Comparison of ENCODE assay signal across 8 cellular contexts in the genomic region with DNA sequence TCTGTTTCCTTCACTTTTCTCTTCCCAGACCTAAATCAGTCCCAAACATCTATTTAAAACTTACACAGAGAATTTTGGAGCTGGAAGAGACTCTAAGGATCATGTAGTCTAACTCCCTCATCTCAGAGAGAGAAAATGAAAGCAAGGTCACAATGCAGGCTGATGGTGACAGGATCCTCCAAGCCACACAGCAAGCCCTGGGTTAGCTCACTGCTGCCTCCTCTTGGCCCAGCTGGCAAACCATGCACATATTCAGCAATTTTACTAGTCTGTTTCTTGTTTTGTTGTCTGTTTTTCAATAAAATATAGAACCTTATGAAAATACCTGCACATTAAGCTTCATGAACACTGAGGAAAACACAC. TPM values are rescaled to one million over a fixed set of nuclear protein-coding genes. Genes with fewer than 3 reads are reported as not detected.
DNase-seq lines count a peak whose midpoint lies in the region; ATAC-seq and FAIRE-seq lines count a peak whose summit lies in the region.

No MANE protein-coding gene starts in this region.

- in situ Hi-C loops in SK-MEL-5 (cut with HindIII; ENCODE audit: low pct_unique_long_range_greater_than_20kb, low sequenced_read_pairs), result no loop called here

- ATAC-seq in Right ventricle myocardium inferior (no peak), HG03039 (IDR thresholded peaks at IDR 0.05; ENCODE audit: unreplicated experiment) (peak; percentile 45)

- intact Hi-C loops in Right ventricle myocardium inferior (cut with DNase I) (no loop called here), cardiac septum (cut with DNase I) (no loop called here)

- DNase-seq in Right ventricle myocardium inferior (ENCODE audit: missing footprints) (peak; percentile 76), cardiac septum (ENCODE audit: low spot score) (no peak), SK-MEL-5 (ENCODE audit: low read depth, low spot score) (peak; percentile 79), kidney tubule cell (ENCODE audit: low spot score) (peak; percentile 28), frontal cortex (ENCODE audit: low spot score in 2 of 2) (no peak)
- peak; percentile 52 to 72 (median 66) for DNase-seq in activated naive CD4-positive, alpha-beta T cell (lab: John Stamatoyannopoulos, UW)
- peak; percentile 53 to 71 for DNase-seq in stimulated activated CD8-positive, alpha-beta memory T cell treated with anti-CD3 and anti-CD28 coated beads, Interleukin-4, amount 100 ng/mL, for 1 hour (ENCODE audit: low read depth in 2 of 2, low spot score in 1 of 2)

- FAIRE-seq in frontal cortex (lab: Jason Lieb, UNC), result no peak

RNA-seq across cellular contexts. Expression of gene LY9, which starts 27.7 kb away (rescaled TPM):
- total RNA-seq in Right ventricle myocardium inferior (not detected), cardiac septum (0.16 TPM), frontal cortex (not detected)
- total RNA-seq in SK-MEL-5 (2014; rRNA removed; shearing (Covaris generic)), result not detected in 2 replicates
- not detected in 2 replicates for polyA plus RNA-seq in SK-MEL-5 (2015; cell fraction: cytosol; rRNA removed)
- polyA plus RNA-seq in SK-MEL-5 (2015; cell fraction: nucleus; rRNA removed), result not detected in 2 replicates

RNA-seq across cellular contexts. Expression of gene SLAMF7, which starts 29.2 kb away (rescaled TPM):
- total RNA-seq in Right ventricle myocardium inferior (0.46 TPM), cardiac septum (1.2 TPM), frontal cortex (not detected)
- 7.9 TPM in 2 replicates for total RNA-seq in SK-MEL-5 (2014; rRNA removed; shearing (Covaris generic))
- polyA plus RNA-seq in SK-MEL-5 (2015; cell fraction: cytosol; rRNA removed), result 7.4 and 8.0 TPM in 2 replicates
- 5.5 and 6.7 TPM in 2 replicates for polyA plus RNA-seq in SK-MEL-5 (2015; cell fraction: nucleus; rRNA removed)

RNA-seq across cellular contexts. Expression of gene CD48, which starts 56.7 kb away (rescaled TPM):
- total RNA-seq in Right ventricle myocardium inferior (2.0 TPM), cardiac septum (1.00 TPM), frontal cortex (0.82 TPM)
- total RNA-seq in SK-MEL-5 (2014; rRNA removed; shearing (Covaris generic)), result not detected in 2 replicates
- polyA plus RNA-seq in SK-MEL-5 (2015; cell fraction: cytosol; rRNA removed), result not detected in 2 replicates
- not detected in 2 replicates for polyA plus RNA-seq in SK-MEL-5 (2015; cell fraction: nucleus; rRNA removed)

Comparison
In these comparisons a context has a peak if more than half of its experiments do, and no peak if none do; other contexts are left out.
1. DNase-seq: peak in Right ventricle myocardium inferior (single experiment), SK-MEL-5 (single experiment), activated naive CD4-positive, alpha-beta T cell (4 of 4), kidney tubule cell (single experiment) and stimulated activated CD8-positive, alpha-beta memory T cell treated with anti-CD3 and anti-CD28 coated beads, Interleukin-4, amount 100 ng/mL, for 1 hour (2 of 2); none in cardiac septum (single experiment) and frontal cortex (0 of 2).